39 cellular contexts compared by ENCODE assay signal in genomic region chr17:34412022-34412421, GRCh38. TPM values are rescaled to one million over a fixed set of nuclear protein-coding genes. Genes with fewer than 3 reads are reported as not detected.
"Had no signal": no experiment of that assay in that cellular context is flagged by ENCODE, and none has a peak within 500 bp of the region (broad histone marks: within the 10 kb centered on the region; RNA-seq: fewer than 3 reads in every experiment).

No MANE protein-coding gene starts in this region.

- FAIRE-seq: endometrium had no signal

- H3K9me3 ChIP-seq: adrenal gland, body of pancreas, colonic mucosa, esophagus muscularis mucosa, gastroesophageal sphincter, heart right ventricle had no signal

- H3K4me3 ChIP-seq: adrenal gland, body of pancreas, cardiac muscle cell, colonic mucosa, esophagus muscularis mucosa, gastroesophageal sphincter, heart right ventricle, hepatocyte had no signal

- H3K4me1 ChIP-seq: adrenal gland, body of pancreas, colonic mucosa, esophagus muscularis mucosa, gastroesophageal sphincter, heart right ventricle had no signal

- H3K36me3 ChIP-seq: adrenal gland, cardiac muscle cell, colonic mucosa, esophagus muscularis mucosa, gastroesophageal sphincter, heart right ventricle had no signal

- H2AFZ ChIP-seq: hepatocyte had no signal

- H3K79me2 ChIP-seq: hepatocyte had no signal

- H3K27ac ChIP-seq: adrenal gland, body of pancreas, cardiac muscle cell, colonic mucosa, esophagus muscularis mucosa, gastroesophageal sphincter, heart right ventricle, hepatocyte had no signal

- ATAC-seq: activated CD4-positive, alpha-beta T cell treated with anti-CD3 and anti-CD28 coated beads for 36 hours; activated CD8-positive, alpha-beta memory T cell treated with anti-CD3 and anti-CD28 coated beads, Interleukin-2, amount 10 ng/mL, durations not matched to agents 7 days and 5 days; activated CD8-positive, alpha-beta T cell treated with anti-CD3 and anti-CD28 coated beads, Interleukin-2, amount 10 ng/mL, durations not matched to agents 7 days and 5 days; activated naive CD8-positive, alpha-beta T cell treated with anti-CD3 and anti-CD28 coated beads, Interleukin-2, amount 50 U/mL, for 24 hours; body of pancreas; gastroesophageal sphincter; heart right ventricle; T-helper 17 cell had no signal

- H3K27me3 ChIP-seq: body of pancreas, colonic mucosa had no signal

- H3K4me2 ChIP-seq: hepatocyte had no signal

- DNase-seq: activated CD4-positive, alpha-beta memory T cell treated with anti-CD3 and anti-CD28 coated beads for 36 hours; activated CD4-positive, alpha-beta T cell treated with anti-CD3 and anti-CD28 coated beads for 36 hours; activated CD4-positive, alpha-beta T cell treated with anti-CD3 and anti-CD28 coated beads, Interleukin-2, amount 10 ng/mL, durations not matched to agents 24 days and 14 days; activated CD4-positive, CD25-positive, alpha-beta regulatory T cell; activated CD4-positive, CD25-positive, alpha-beta regulatory T cell treated with anti-CD3 and anti-CD28 coated beads, Interleukin-2, amount 50 U/mL, for 72 hours; activated CD8-positive, alpha-beta memory T cell treated with anti-CD3 and anti-CD28 coated beads, Interleukin-2, amount 10 ng/mL, durations not matched to agents 7 days and 5 days; activated CD8-positive, alpha-beta memory T cell treated with anti-CD3 and anti-CD28 coated beads, Interleukin-2, amount 50 U/mL, for 4 hours; activated CD8-positive, alpha-beta T cell treated with anti-CD3 and anti-CD28 coated beads, Interleukin-2, amount 10 ng/mL, durations not matched to agents 7 days and 5 days; activated effector memory CD4-positive, alpha-beta T cell treated with anti-CD3 and anti-CD28 coated beads, Interleukin-2, amount 50 U/mL, for 16 hours; activated naive CD4-positive, alpha-beta T cell treated with anti-CD3 and anti-CD28 coated beads for 36 hours; activated naive CD8-positive, alpha-beta T cell treated with anti-CD3 and anti-CD28 coated beads for 36 hours; activated naive CD8-positive, alpha-beta T cell treated with anti-CD3 and anti-CD28 coated beads, Interleukin-2, amount 50 U/mL, for 24 hours; activated T-cell treated with anti-CD3 and anti-CD28 coated beads, Interleukin-2, amount 50 U/mL, for 1 hour; activated T-cell treated with anti-CD3 and anti-CD28 coated beads, Interleukin-2, amount 50 U/mL, for 48 hours; adrenal gland; amygdala; aorta; body of pancreas; central memory CD4-positive, alpha-beta T cell; cerebellar nuclear complex; colonic mucosa; effector CD8-positive, alpha-beta T cell; foreskin melanocyte; heart right ventricle; T-helper 17 cell; T1000 had no signal

RNA-seq across cellular contexts. Expression of gene CCL1, which starts 49.0 kb away (rescaled TPM):
- total RNA-seq: activated CD8-positive, alpha-beta T cell treated with anti-CD3 and anti-CD28 coated beads, Interleukin-2, amount 10 ng/mL, durations not matched to agents 7 days and 5 days; activated naive CD4-positive, alpha-beta T cell treated with anti-CD3 and anti-CD28 coated beads for 36 hours; activated naive CD8-positive, alpha-beta T cell treated with anti-CD3 and anti-CD28 coated beads for 36 hours; adrenal gland; aorta; body of pancreas; cardiac muscle cell; colonic mucosa; dermis microvascular lymphatic vessel endothelial cell; epithelial cell of proximal tubule; esophagus muscularis mucosa; fibroblast of lung; fibroblast of villous mesenchyme; gastroesophageal sphincter; glomerular endothelial cell; heart right ventricle; hepatocyte; T-helper 17 cell had no signal
- polyA plus RNA-seq: adrenal gland, aorta, cardiac muscle cell, fibroblast of lung, heart right ventricle, hepatocyte had no signal

RNA-seq across cellular contexts. Expression of gene CCL13, which starts 55.7 kb away (rescaled TPM):
- total RNA-seq: activated CD4-positive, alpha-beta memory T cell treated with anti-CD3 and anti-CD28 coated beads for 36 hours; activated CD4-positive, alpha-beta T cell treated with anti-CD3 and anti-CD28 coated beads for 36 hours; activated CD4-positive, alpha-beta T cell treated with anti-CD3 and anti-CD28 coated beads, Interleukin-2, amount 10 ng/mL, durations not matched to agents 24 days and 14 days; activated CD8-positive, alpha-beta memory T cell treated with anti-CD3 and anti-CD28 coated beads for 36 hours; activated CD8-positive, alpha-beta memory T cell treated with anti-CD3 and anti-CD28 coated beads, Interleukin-2, amount 10 ng/mL, durations not matched to agents 7 days and 5 days; activated CD8-positive, alpha-beta T cell treated with anti-CD3 and anti-CD28 coated beads, Interleukin-2, amount 10 ng/mL, durations not matched to agents 7 days and 5 days; activated naive CD4-positive, alpha-beta T cell treated with anti-CD3 and anti-CD28 coated beads for 36 hours; activated naive CD8-positive, alpha-beta T cell treated with anti-CD3 and anti-CD28 coated beads for 36 hours; activated T-helper 1 cell treated with anti-CD3 and anti-CD28 coated beads, Interleukin-12 subunit alpha, Interleukin-12 subunit beta, Interleukin-2, Interleukin-4 antibody, amounts not matched to agents 30 ng/mL and 10 ng/mL and 1 ng/mL, durations not matched to agents 14 hours and 24 hours and 36 hours; activated T-helper 2 cell treated with anti-CD3 and anti-CD28 coated beads, Interferon-gamma antibody, Interleukin-2, Interleukin-4, amounts not matched to agents 10 μg/mL and 5 μg/mL and 100 μg/mL, durations not matched to agents 14 hours and 24 hours and 36 hours; body of pancreas; cardiac muscle cell; dermis microvascular lymphatic vessel endothelial cell; epithelial cell of proximal tubule; fibroblast of lung; fibroblast of villous mesenchyme; glomerular endothelial cell; hepatocyte; T-helper 17 cell had no signal
- polyA plus RNA-seq: cardiac muscle cell, hepatocyte had no signal
